Comparison of ENCODE assay signal across 14 cellular contexts in genomic region chr7:57651006-57651405, GRCh38.
"Had no signal": no experiment of that assay in that cellular context is flagged by ENCODE, and none has a peak within 500 bp of the region (broad histone marks: within the 10 kb centered on the region; RNA-seq: fewer than 3 reads in every experiment).

No MANE protein-coding gene starts in this region.

- H3K4me1 ChIP-seq: foreskin keratinocyte, psoas muscle, right lobe of liver, tibial nerve, upper lobe of right lung, vagina had no signal

- H3K36me3 ChIP-seq: right lobe of liver, tibial nerve, upper lobe of right lung, vagina had no signal

- H3K9me3 ChIP-seq: psoas muscle, right lobe of liver, upper lobe of right lung, vagina had no signal

- DNase-seq: dermis blood vessel endothelial cell; foreskin keratinocyte; left colon; left ventricle myocardium superior; mesendoderm; naive B cell; psoas muscle; retina; right lobe of liver; stimulated activated CD4-positive, alpha-beta T cell treated with anti-CD3 and anti-CD28 coated beads, Interleukin-4, amount 100 ng/mL, for 24 hours; upper lobe of right lung had no signal

- H3K27me3 ChIP-seq: foreskin keratinocyte, right lobe of liver, tibial nerve, upper lobe of right lung, vagina had no signal

- H3K4me3 ChIP-seq: psoas muscle, right lobe of liver, tibial nerve, upper lobe of right lung, vagina had no signal

- H3K27ac ChIP-seq: foreskin keratinocyte, psoas muscle, right lobe of liver, tibial nerve, upper lobe of right lung, vagina had no signal

- ATAC-seq: foreskin keratinocyte; left colon; left ventricle myocardium superior; psoas muscle; right lobe of liver; stimulated activated memory B cell treated with anti-CD40 and anti-IgM and Interleukin-4, amounts not matched to agents 10 μg/mL and 1 μg/mL and 100 μg/mL, for 72 hours; upper lobe of right lung had no signal
